In genomic region chr10:123380491-123381085, GRCh38 we compare ENCODE assay signal across 11 cellular contexts.
DNase-seq lines count a peak whose midpoint lies in the region; ATAC-seq and TF ChIP-seq lines count a peak whose summit lies in the region.
"Had no signal": no experiment of that assay in that cellular context is flagged by ENCODE, and none has a peak within 500 bp of the region (broad histone marks: within the 10 kb centered on the region; RNA-seq: fewer than 3 reads in every experiment).

No MANE protein-coding gene starts in this region.

- no peak overlapping the region for H3K27ac ChIP-seq in HEK293 (ENCODE audit: extremely low read depth, low read depth, low read length)
- no peak overlapping the region for H3K27ac ChIP-seq in PC-9
- H3K27ac ChIP-seq: brain microvascular endothelial cell, tibial artery had no signal

- H3K9me3 ChIP-seq in HEK293 (ENCODE audit: control insufficient read depth, insufficient read depth, low read depth, low read length) (no peaks in the 10 kb centered on the region), PC-9 (ENCODE audit: insufficient read depth, low read depth) (no peaks in the 10 kb centered on the region)

- H3K9me3 Mint-ChIP-seq in stimulated activated naive B cell treated with anti-CD40 and anti-IgM and Interleukin-4, amounts not matched to agents 10 μg/mL and 1 μg/mL and 100 μg/mL, for 72 hours, result peaks cover 4 to 10% of the 10 kb centered on the region in 2 donors

- TF ChIP-seq CTCF in HEK293 (tag by site-specific recombination; IDR thresholded peaks at IDR 0.05) (peak; percentile 24), PC-9 (conservative IDR thresholded peaks at IDR 0.05) (peak; percentile 46; the same call in 1 of the 2 replicates)

- POLR2A ChIA-PET in HEK293 (lab: Yijun Ruan, JAX) (no interaction called here), PC-9 (lab: Charles Lee; ENCODE audit: unreplicated experiment) (no interaction called here)

- peaks cover 4 to 12% of the 10 kb centered on the region in 2 donors for H3K4me1 Mint-ChIP-seq in stimulated activated naive B cell treated with anti-CD40 and anti-IgM and Interleukin-4, amounts not matched to agents 10 μg/mL and 1 μg/mL and 100 μg/mL, for 72 hours

- H3K4me3 Mint-ChIP-seq in stimulated activated naive B cell treated with anti-CD40 and anti-IgM and Interleukin-4, amounts not matched to agents 10 μg/mL and 1 μg/mL and 100 μg/mL, for 72 hours, result no peak overlapping the region

- no peaks in the 10 kb centered on the region for H3K79me2 ChIP-seq in PC-9 (ENCODE audit: low read depth)

- no peak overlapping the region for H2AFZ ChIP-seq in PC-9

- H3K4me2 ChIP-seq in PC-9, result no peak overlapping the region

- intact Hi-C loops in PC-9 (cut with micrococcal nuclease; ENCODE audit: unreplicated experiment), result loop anchor here (2.0 to 5.0 kb wide), 2 partner anchors 248 to 338 kb away; no protein-coding TSS in a partner anchor

- H3K4me1 ChIP-seq in HEK293 (ENCODE audit: control insufficient read depth, insufficient read depth, low read length) (no peaks in the 10 kb centered on the region), PC-9 (replicated peaks; ENCODE audit: insufficient read depth) (peaks cover 12% of the 10 kb centered on the region; the same call in 1 of the 2 replicates)

- no TSS peak for BruUV-seq in PC-9 (replicated peaks; lab: Mats Ljungman, UMichigan)

- DNase-seq in AML-193 (lab: John Stamatoyannopoulos, UW) (peak; percentile 2 to 13), PC-9 (no peak), inferior parietal cortex (ENCODE audit: extremely low spot score) (peak; percentile 75), ureter (ENCODE audit: low spot score) (no peak)
- DNase-seq in stimulated activated naive B cell treated with anti-CD40 and anti-IgM and Interleukin-4, amounts not matched to agents 10 μg/mL and 1 μg/mL and 100 μg/mL, for 72 hours, result no peak
- DNase-seq: brain microvascular endothelial cell, Right ventricle myocardium superior, tibial artery had no signal

- no peaks in the 10 kb centered on the region for H3K9me2 ChIP-seq in PC-9 (ENCODE audit: insufficient read depth)

- H3K27me3 Mint-ChIP-seq in stimulated activated naive B cell treated with anti-CD40 and anti-IgM and Interleukin-4, amounts not matched to agents 10 μg/mL and 1 μg/mL and 100 μg/mL, for 72 hours, result peaks cover 18 to 47% of the 10 kb centered on the region in 2 donors

- CTCF ChIA-PET in HEK293 (lab: Yijun Ruan, JAX) (interaction anchor here (0.7 to 3.5 kb wide), 12 partner anchors 11 to 1719 kb away, joined by 3 to 16 read pairs (median 4); no protein-coding TSS in a partner anchor), PC-9 (lab: Charles Lee) (no interaction called here)

- no peak for ATAC-seq in HG02852 (IDR thresholded peaks at IDR 0.05; ENCODE audit: unreplicated experiment)
- no peak for ATAC-seq in stimulated activated naive B cell treated with anti-CD40 and anti-IgM and Interleukin-4, amounts not matched to agents 10 μg/mL and 1 μg/mL and 100 μg/mL, for 72 hours (replicated peaks)
- no peak for ATAC-seq in HG02870 (IDR thresholded peaks at IDR 0.05; ENCODE audit: unreplicated experiment)

- no peaks in the 10 kb centered on the region for H3F3A ChIP-seq in PC-9 (ENCODE audit: insufficient read depth, low read depth)

- H3K4me3 ChIP-seq in HEK293 (ENCODE audit: low read depth, low read length), result no peak overlapping the region
- H3K4me3 ChIP-seq in PC-9, result no peak overlapping the region
- H3K4me3 ChIP-seq: tibial artery had no signal

- no peaks in the 10 kb centered on the region for H4K20me1 ChIP-seq in PC-9 (ENCODE audit: insufficient read depth)

- H3K36me3 ChIP-seq in HEK293 (ENCODE audit: control insufficient read depth in 2 of 2, insufficient read depth in 1 of 2, low read length in 2 of 2) (no peaks in the 10 kb centered on the region), PC-9 (ENCODE audit: low read depth) (no peaks in the 10 kb centered on the region)
- H3K36me3 ChIP-seq: brain microvascular endothelial cell, tibial artery had no signal

- H3K36me3 Mint-ChIP-seq in stimulated activated naive B cell treated with anti-CD40 and anti-IgM and Interleukin-4, amounts not matched to agents 10 μg/mL and 1 μg/mL and 100 μg/mL, for 72 hours, result peaks cover 1 to 26% of the 10 kb centered on the region in 2 donors

- H3K27ac Mint-ChIP-seq in stimulated activated naive B cell treated with anti-CD40 and anti-IgM and Interleukin-4, amounts not matched to agents 10 μg/mL and 1 μg/mL and 100 μg/mL, for 72 hours, result no peak overlapping the region

- H3K27me3 ChIP-seq in PC-9 (ENCODE audit: insufficient read depth, low read depth), result no peaks in the 10 kb centered on the region
- H3K27me3 ChIP-seq: brain microvascular endothelial cell, tibial artery had no signal

TF ChIP-seq in HEK293, 187 proteins besides CTCF, POLR2A, EP300 and RAD21:
- TF ChIP-seq, protein P1, sequence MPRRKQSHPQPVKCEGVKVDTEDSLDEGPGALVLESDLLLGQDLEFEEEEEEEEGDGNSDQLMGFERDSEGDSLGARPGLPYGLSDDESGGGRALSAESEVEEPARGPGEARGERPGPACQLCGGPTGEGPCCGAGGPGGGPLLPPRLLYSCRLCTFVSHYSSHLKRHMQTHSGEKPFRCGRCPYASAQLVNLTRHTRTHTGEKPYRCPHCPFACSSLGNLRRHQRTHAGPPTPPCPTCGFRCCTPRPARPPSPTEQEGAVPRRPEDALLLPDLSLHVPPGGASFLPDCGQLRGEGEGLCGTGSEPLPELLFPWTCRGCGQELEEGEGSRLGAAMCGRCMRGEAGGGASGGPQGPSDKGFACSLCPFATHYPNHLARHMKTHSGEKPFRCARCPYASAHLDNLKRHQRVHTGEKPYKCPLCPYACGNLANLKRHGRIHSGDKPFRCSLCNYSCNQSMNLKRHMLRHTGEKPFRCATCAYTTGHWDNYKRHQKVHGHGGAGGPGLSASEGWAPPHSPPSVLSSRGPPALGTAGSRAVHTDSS (tag by site-specific recombination; IDR thresholded peaks at IDR 0.05), result peak; percentile 96
- TF ChIP-seq PRDM1 (tag by site-specific recombination; IDR thresholded peaks at IDR 0.05) (peak; percentile 62), ZNF654 (tag by site-specific recombination; IDR thresholded peaks at IDR 0.05; ENCODE audit: low read depth) (peak; percentile 54), ZNF624 (tag by site-specific recombination; IDR thresholded peaks at IDR 0.05) (no peak)

Comparison
In these comparisons a context has a peak if more than half of its experiments do, and no peak if none do; other contexts are left out.
1. DNase-seq: peak in AML-193 (2 of 2) and inferior parietal cortex (single experiment); none in PC-9 (0 of 2), stimulated activated naive B cell treated with anti-CD40 and anti-IgM and Interleukin-4, amounts not matched to agents 10 μg/mL and 1 μg/mL and 100 μg/mL, for 72 hours (single experiment) and ureter (single experiment).